In the genomic region with DNA sequence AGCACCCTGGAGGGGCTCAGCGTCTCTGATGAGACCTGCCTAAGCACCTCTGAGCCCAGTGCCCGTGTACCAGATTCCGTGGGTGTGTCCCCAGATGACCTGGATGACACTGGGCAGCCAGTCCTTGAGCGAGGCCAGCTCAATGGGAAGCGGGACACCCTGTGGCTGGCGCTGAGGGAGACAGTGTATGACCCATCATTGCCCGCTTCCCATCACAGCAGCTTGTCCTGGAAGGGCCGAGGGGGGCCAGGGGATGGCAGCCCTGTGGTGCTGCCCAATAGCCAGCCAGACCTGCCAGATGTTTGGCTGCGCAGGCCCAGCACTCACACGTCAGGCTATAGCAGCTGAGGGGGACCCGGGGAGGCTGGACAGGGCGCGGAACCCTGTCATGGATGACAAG, we compare ENCODE assay signal across 24 cellular contexts. TPM values are rescaled to one million over a fixed set of nuclear protein-coding genes. Genes with fewer than 3 reads are reported as not detected.
DNase-seq lines count a peak whose midpoint lies in the region; ATAC-seq and TF ChIP-seq lines count a peak whose summit lies in the region.
"Had no signal": no experiment of that assay in that cellular context is flagged by ENCODE, and none has a peak within 500 bp of the region (broad histone marks: within the 10 kb centered on the region; RNA-seq: fewer than 3 reads in every experiment).

No MANE protein-coding gene starts in this region.

- no peaks in the 10 kb centered on the region for H3K4me1 ChIP-seq in RWPE2 (ENCODE audit: insufficient read depth, poor library complexity, severe bottlenecking)
- no peaks in the 10 kb centered on the region for H3K4me1 ChIP-seq in endodermal cell (ENCODE audit: control insufficient read depth, insufficient read depth, low read length)
- H3K4me1 ChIP-seq in neuronal stem cell (ENCODE audit: control insufficient read depth in 2 of 2, insufficient read depth in 1 of 2, low read depth in 1 of 2, low read length in 2 of 2): peaks cover 3 to 6% of the 10 kb centered on the region in 2 donors
- peaks cover 18% of the 10 kb centered on the region for H3K4me1 ChIP-seq in psoas muscle

- no peak overlapping the region for H2AFZ ChIP-seq in neuronal stem cell (ENCODE audit: low read length)
- H2AFZ ChIP-seq: GM23338 had no signal

- no peak overlapping the region for H3K4me3 Mint-ChIP-seq in endodermal cell
- H3K4me3 Mint-ChIP-seq: CD14-positive monocyte, GM23338, HFFc6 had no signal

- no peak overlapping the region for H3K18ac ChIP-seq in neuronal stem cell (ENCODE audit: low read length)

- no peak overlapping the region for H2BK120ac ChIP-seq in neuronal stem cell (ENCODE audit: low read depth, low read length)

- no peak overlapping the region for H4K91ac ChIP-seq in neuronal stem cell (ENCODE audit: low read depth, low read length, poor library complexity)

- H3K79me1 ChIP-seq in neuronal stem cell (ENCODE audit: low read depth, low read length): no peaks in the 10 kb centered on the region

- no peak overlapping the region for H4K8ac ChIP-seq in neuronal stem cell (ENCODE audit: low read depth, low read length)

- H3K4me1 Mint-ChIP-seq in endodermal cell: no peaks in the 10 kb centered on the region

- no peak overlapping the region for H3K4me3 ChIP-seq in RWPE2 (ENCODE audit: severe bottlenecking)
- no peak overlapping the region for H3K4me3 ChIP-seq in endodermal cell (ENCODE audit: low read length)
- H3K4me3 ChIP-seq in neuronal stem cell (ENCODE audit: low read length in 2 of 2): no peak overlapping the region
- no peak overlapping the region for H3K4me3 ChIP-seq in psoas muscle
- H3K4me3 ChIP-seq: A549; BLaER1 treated with 17β-estradiol and CSF1 and Interleukin-3, amounts not matched to agents 10 nM and 100 nM; GM23338; HAP-1 had no signal

- no peak overlapping the region for H3K27ac ChIP-seq in RWPE2 (ENCODE audit: poor library complexity, severe bottlenecking)
- no peak overlapping the region for H3K27ac ChIP-seq in endodermal cell (ENCODE audit: low read depth, low read length)
- H3K27ac ChIP-seq in neuronal stem cell (replicated peaks; ENCODE audit: low read length): no peak overlapping the region
- no peak overlapping the region for H3K27ac ChIP-seq in psoas muscle
- H3K27ac ChIP-seq: A549; BLaER1 treated with 17β-estradiol and CSF1 and Interleukin-3, amounts not matched to agents 10 nM and 100 nM had no signal

- intact Hi-C loops in psoas muscle (cut with DNase I): loop anchor here in 1 of 2 donors (5.0 kb wide), 1 partner anchor 52 kb away; no protein-coding TSS in a partner anchor

- 89 to 97% methylated on average over 11 to 13 of the region's 13 CpGs for WGBS in endodermal cell (ENCODE audit: insufficient coverage in 1 of 2, insufficient read length in 1 of 2), 2 experiments
- WGBS in neuronal stem cell (ENCODE audit: extremely low coverage in 2 of 2, insufficient read length in 2 of 2, insufficient replicate concordance in 1 of 2), 2 donors: no CpG with 5 or more reads among the region's 13 CpGs
- WGBS in psoas muscle, 3 donors: 67 to 82% (median 69%) methylated on average over 13 of the region's 13 CpGs

- ATAC-seq in RWPE2 (ENCODE audit: low read depth) (no peak), psoas muscle (no peak), HG03442 (IDR thresholded peaks at IDR 0.05; ENCODE audit: unreplicated experiment) (no peak)
- ATAC-seq: A549, GM23338 had no signal

- H3K36me3 ChIP-seq in RWPE2 (ENCODE audit: low read depth) (no peaks in the 10 kb centered on the region), endodermal cell (ENCODE audit: control insufficient read depth, insufficient read depth, low read length) (no peaks in the 10 kb centered on the region), neuronal stem cell (replicated peaks in 1 of 2; ENCODE audit: control insufficient read depth in 2 of 2, insufficient read depth in 2 of 2, low read length in 2 of 2) (no peaks in the 10 kb centered on the region), psoas muscle (ENCODE audit: insufficient read depth in 1 of 2, low read depth in 1 of 2) (no peaks in the 10 kb centered on the region)
- H3K36me3 ChIP-seq: BE2C; BLaER1 treated with 17β-estradiol and CSF1 and Interleukin-3, amounts not matched to agents 10 nM and 100 nM; HAP-1 had no signal

- no peak overlapping the region for H2BK5ac ChIP-seq in neuronal stem cell (ENCODE audit: low read length)

- no peaks in the 10 kb centered on the region for H3K27me3 ChIP-seq in RWPE2 (ENCODE audit: insufficient read depth, poor library complexity, severe bottlenecking)
- H3K27me3 ChIP-seq in endodermal cell (ENCODE audit: control insufficient read depth, insufficient read depth, low read length, poor library complexity, severe bottlenecking): peaks cover 42% of the 10 kb centered on the region
- H3K27me3 ChIP-seq in neuronal stem cell (ENCODE audit: control insufficient read depth in 3 of 3, insufficient read depth in 3 of 3, low read depth in 1 of 3, low read length in 3 of 3): peaks cover 0 to 71% (median 28%) of the 10 kb centered on the region in 3 experiments
- H3K27me3 ChIP-seq in psoas muscle (ENCODE audit: insufficient read depth in 3 of 3, low read length in 2 of 3): no peaks in the 10 kb centered on the region
- H3K27me3 ChIP-seq: BE2C; BLaER1 treated with 17β-estradiol and CSF1 and Interleukin-3, amounts not matched to agents 10 nM and 100 nM had no signal

- H2BK15ac ChIP-seq in neuronal stem cell (ENCODE audit: low read length): no peak overlapping the region

- DNase-seq in RWPE2 (ENCODE audit: low spot score): peak; percentile 75
- peak; percentile 37 for DNase-seq in endodermal cell
- DNase-seq in neuronal stem cell (ENCODE audit: low spot score): no peak
- no peak for DNase-seq in psoas muscle
- DNase-seq in NCI-H1436 treated with DMSO at 0.1 percent for 48 hours (lab: John Stamatoyannopoulos, UW): no peak
- DNase-seq: 8988T; ACHN; AML-193; BE2C; Calu3; CD4-positive, alpha-beta T cell; CD8-positive, alpha-beta memory T cell; DMS53; DMS79 treated with DMSO at 0.1 percent for 48 hours; GF-D8; HFFc6 had no signal

- TF ChIP-seq CTCF in RWPE2 (IDR thresholded peaks at IDR 0.05; ENCODE audit: poor library complexity, severe bottlenecking): no peak
- TF ChIP-seq CTCF in endodermal cell (conservative IDR thresholded peaks at IDR 0.05): no peak
- TF ChIP-seq CTCF in psoas muscle (IDR thresholded peaks at IDR 0.05): no peak

- H3K27ac Mint-ChIP-seq in endodermal cell: no peak overlapping the region
- H3K27ac Mint-ChIP-seq: CD14-positive monocyte; CD4-positive, alpha-beta T cell; GM23338; HFFc6 had no signal

- H3K23ac ChIP-seq in neuronal stem cell (ENCODE audit: low read depth, low read length, poor library complexity): peak overlapping the region; percentile 23

- H3K27me3 Mint-ChIP-seq in endodermal cell (ENCODE audit: insufficient read depth): peaks cover 52% of the 10 kb centered on the region
- H3K27me3 Mint-ChIP-seq: CD4-positive, alpha-beta T cell had no signal

- H3K9me3 ChIP-seq in RWPE2 (ENCODE audit: severe bottlenecking) (no peaks in the 10 kb centered on the region), endodermal cell (ENCODE audit: control insufficient read depth, low read length) (no peaks in the 10 kb centered on the region), neuronal stem cell (replicated peaks in 1 of 2; ENCODE audit: control insufficient read depth in 2 of 2, insufficient read depth in 1 of 2, low read depth in 1 of 2, low read length in 2 of 2) (no peaks in the 10 kb centered on the region), psoas muscle (no peaks in the 10 kb centered on the region)
- H3K9me3 ChIP-seq: A549; BE2C; BLaER1 treated with 17β-estradiol and CSF1 and Interleukin-3, amounts not matched to agents 10 nM and 100 nM; HAP-1 had no signal

- no peaks in the 10 kb centered on the region for H3K36me3 Mint-ChIP-seq in endodermal cell (ENCODE audit: low read depth)
- H3K36me3 Mint-ChIP-seq: CD8-positive, alpha-beta memory T cell had no signal

- no peaks in the 10 kb centered on the region for H3K9me3 Mint-ChIP-seq in endodermal cell
- H3K9me3 Mint-ChIP-seq: CD14-positive monocyte; CD4-positive, alpha-beta T cell; CD8-positive, alpha-beta memory T cell; HFFc6 had no signal

- no peak overlapping the region for H2AK5ac ChIP-seq in neuronal stem cell (ENCODE audit: low read depth, low read length)

- no peak overlapping the region for H3K9ac ChIP-seq in endodermal cell (ENCODE audit: extremely low read depth, low read length, poor library complexity, severe bottlenecking)
- no peak overlapping the region for H3K9ac ChIP-seq in neuronal stem cell (ENCODE audit: low read depth, low read length, poor library complexity)
- H3K9ac ChIP-seq: BLaER1 treated with 17β-estradiol and CSF1 and Interleukin-3, amounts not matched to agents 10 nM and 100 nM had no signal

- H3K4ac ChIP-seq in neuronal stem cell (ENCODE audit: low read length): no peak overlapping the region

- no peak overlapping the region for H3K4me2 ChIP-seq in neuronal stem cell (ENCODE audit: insufficient read depth, low read length, poor library complexity, severe bottlenecking)
- H3K4me2 ChIP-seq: A549; BLaER1 treated with 17β-estradiol and CSF1 and Interleukin-3, amounts not matched to agents 10 nM and 100 nM; GM23338 had no signal

- H3K14ac ChIP-seq in neuronal stem cell (ENCODE audit: low read length): no peak overlapping the region

- H2BK12ac ChIP-seq in neuronal stem cell (ENCODE audit: low read length): no peak overlapping the region

RNA-seq across cellular contexts. Expression of a gene that starts 12.0 kb away (rescaled TPM):
- total RNA-seq in endodermal cell (under 1 TPM; 0.04 to 0.40 TPM), psoas muscle (1 to 10 TPM in 1 of 4 donors, under 1 TPM in 3; 0.05 to 2.4 (median 0.72) TPM)
- polyA plus RNA-seq in endodermal cell (2013, experiment 1 of 2): 1.1 TPM
- 1.9 TPM for polyA plus RNA-seq in endodermal cell (2013, experiment 2 of 2)
- 0.18 TPM for polyA plus RNA-seq in neuronal stem cell (2013, experiment 1 of 2)
- 0.25 TPM for polyA plus RNA-seq in neuronal stem cell (2013, experiment 2 of 2)
- under 1 TPM; 0.42 to 0.79 (median 0.52) TPM for polyA plus RNA-seq in psoas muscle

RNA-seq across cellular contexts. Expression of a gene that starts 12.6 kb away (rescaled TPM):
- total RNA-seq in endodermal cell: 10 to 100 TPM; 57.6 to 92.4 TPM
- 80.7 TPM for polyA plus RNA-seq in endodermal cell (2013, experiment 1 of 2)
- polyA plus RNA-seq in endodermal cell (2013, experiment 2 of 2): 81.0 TPM
- 81.2 TPM for polyA plus RNA-seq in neuronal stem cell (2013, experiment 1 of 2)
- polyA plus RNA-seq in neuronal stem cell (2013, experiment 2 of 2): 77.0 TPM
- total RNA-seq in psoas muscle: 10 to 100 TPM in 2 of 4 donors, 1 to 10 TPM in 2; 7.7 to 21.3 (median 11.6) TPM
- polyA plus RNA-seq in psoas muscle: 10 to 100 TPM; 11.5 to 21.5 (median 18.7) TPM

RNA-seq across cellular contexts. Expression of a gene that starts 19.1 kb away (rescaled TPM):
- total RNA-seq in endodermal cell (not detected), psoas muscle (not detected)
- not detected for polyA plus RNA-seq in endodermal cell (2013, experiment 1 of 2)
- not detected for polyA plus RNA-seq in endodermal cell (2013, experiment 2 of 2)
- not detected for polyA plus RNA-seq in neuronal stem cell (2013, experiment 1 of 2)
- polyA plus RNA-seq in neuronal stem cell (2013, experiment 2 of 2): not detected
- 1 to 10 TPM in 2 of 3 donors, under 1 TPM in 1; 0.49 to 4.8 (median 1.4) TPM for polyA plus RNA-seq in psoas muscle
- total RNA-seq: Calu3; CD4-positive, alpha-beta T cell; CD8-positive, alpha-beta memory T cell; Daoy; G401; GM23338; HFFc6 had no signal
- polyA plus RNA-seq: A549; CD14-positive monocyte; CD8-positive, alpha-beta memory T cell; GM23338 had no signal

RNA-seq across cellular contexts. Expression of a gene that starts 29.2 kb away (rescaled TPM):
- total RNA-seq in endodermal cell: under 1 TPM; 0.15 to 0.42 TPM
- 0.57 TPM for polyA plus RNA-seq in endodermal cell (2013, experiment 1 of 2)
- polyA plus RNA-seq in endodermal cell (2013, experiment 2 of 2): 0.12 TPM
- 0.13 TPM for polyA plus RNA-seq in neuronal stem cell (2013, experiment 1 of 2)
- 0.08 TPM for polyA plus RNA-seq in neuronal stem cell (2013, experiment 2 of 2)
- 100 to 1,000 TPM in 3 of 4 donors, 10 to 100 TPM in 1; 87.0 to 161 (median 129) TPM for total RNA-seq in psoas muscle
- 10 to 100 TPM; 14.5 to 50.5 (median 23.2) TPM for polyA plus RNA-seq in psoas muscle

RNA-seq across cellular contexts. Expression of a gene that starts 35.6 kb away (rescaled TPM):
- total RNA-seq in endodermal cell (10 to 100 TPM; 90.6 to 98.7 TPM), psoas muscle (100 to 1,000 TPM in 1 of 4 donors, 10 to 100 TPM in 3; 46.5 to 102 (median 61.4) TPM)
- 63.5 TPM for polyA plus RNA-seq in endodermal cell (2013, experiment 1 of 2)
- 51.7 TPM for polyA plus RNA-seq in endodermal cell (2013, experiment 2 of 2)
- 22.3 TPM for polyA plus RNA-seq in neuronal stem cell (2013, experiment 1 of 2)
- 23.4 TPM for polyA plus RNA-seq in neuronal stem cell (2013, experiment 2 of 2)
- 10 to 100 TPM; 27.1 to 35.6 (median 32.6) TPM for polyA plus RNA-seq in psoas muscle

Comparison
In these comparisons a context has a peak if more than half of its experiments do, and no peak if none do; other contexts are left out.
1. DNase-seq: peak in RWPE2 (single experiment) and endodermal cell (single experiment); none in neuronal stem cell (single experiment), psoas muscle (0 of 2) and NCI-H1436 treated with DMSO at 0.1 percent for 48 hours (single experiment).